In the genomic region with DNA sequence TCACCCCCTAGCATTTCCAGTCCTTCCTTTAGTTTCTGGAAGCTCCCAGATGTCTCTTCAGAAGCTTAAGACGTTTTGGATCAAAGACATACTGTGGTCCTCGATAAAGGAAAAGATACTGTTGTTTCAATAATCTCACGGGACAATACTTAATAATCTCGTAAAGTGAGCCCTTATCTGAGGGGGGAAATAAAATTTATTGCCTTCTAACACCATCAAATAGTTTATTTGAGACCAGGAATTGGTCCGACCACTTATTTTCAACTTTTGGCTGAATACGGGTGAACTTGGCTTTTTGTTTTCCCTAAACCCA, we compare ENCODE assay signal across 8 cellular contexts. TPM values are rescaled to one million over a fixed set of nuclear protein-coding genes. Genes with fewer than 3 reads are reported as not detected.
DNase-seq lines count a peak whose midpoint lies in the region; ATAC-seq and TF ChIP-seq lines count a peak whose summit lies in the region.

No MANE protein-coding gene starts in this region.

- H3K9me3 Mint-ChIP-seq in mesothelial cell of epicardium, result peaks cover 8% of the 10 kb centered on the region

- H3K4me1 ChIP-seq in heart left ventricle (peaks cover 0 to 20% (median 7%) of the 10 kb centered on the region in 12 donors), uterus (peaks cover 0 to 3% of the 10 kb centered on the region in 2 donors)

- H3K27ac ChIP-seq in heart left ventricle, result peak overlapping the region in 8 of 12 donors; percentile 63 to 84 (median 74)
- peak overlapping the region; percentile 90 for H3K27ac ChIP-seq in brain microvascular endothelial cell
- peak overlapping the region; percentile 87 to 89 for H3K27ac ChIP-seq in uterus

- peaks cover 28% of the 10 kb centered on the region for H3K4me1 Mint-ChIP-seq in mesothelial cell of epicardium

- peak overlapping the region; percentile 68 to 96 (median 84) for H3K4me3 ChIP-seq in heart left ventricle
- H3K4me3 ChIP-seq in brain microvascular endothelial cell (ENCODE audit: low read depth, low read length), result peak overlapping the region; percentile 97
- peak overlapping the region; percentile 94 for H3K4me3 ChIP-seq in uterus

- peak overlapping the region; percentile 100 for H3K4me3 Mint-ChIP-seq in mesothelial cell of epicardium

- intact Hi-C loops in heart left ventricle (cut with DNase I) (loop anchor here in 1 of 10 donors (5.0 kb wide), 1 partner anchor 64 kb away; a partner anchor contains a TSS), Right ventricle myocardium superior (cut with DNase I) (no loop called here), uterus (cut with DNase I; ENCODE audit: low total_unique reads) (no loop called here)

- H3K27me3 Mint-ChIP-seq in mesothelial cell of epicardium (ENCODE audit: low read depth), result no peaks in the 10 kb centered on the region

- TF ChIP-seq POLR2A in heart left ventricle (IDR thresholded peaks at IDR 0.05) (no peak), uterus (IDR thresholded peaks at IDR 0.05) (no peak)

- in situ Hi-C loops in brain microvascular endothelial cell (cut with HindIII; ENCODE audit: low pct_ligation_motif_present, low sequenced_read_pairs) (no loop called here), GM13976 (cut with MboI; ENCODE audit: low sequenced_read_pairs, unreplicated experiment) (no loop called here)

- H3K9me3 ChIP-seq in heart left ventricle, result no peaks in the 10 kb centered on the region
- H3K9me3 ChIP-seq in uterus, result no peaks in the 10 kb centered on the region

- TF ChIP-seq CTCF in heart left ventricle (IDR thresholded peaks at IDR 0.05) (no peak), brain microvascular endothelial cell (IDR thresholded peaks at IDR 0.05; ENCODE audit: low read depth, low read length, missing control alignments) (no peak), mesothelial cell of epicardium (IDR thresholded peaks at IDR 0.05; ENCODE audit: unreplicated experiment) (no peak), uterus (IDR thresholded peaks at IDR 0.05) (no peak), GM13976 (IDR thresholded peaks at IDR 0.05; ENCODE audit: borderline replicate concordance, control extremely low read depth, extremely low read depth, insufficient read depth, missing control alignments) (no peak)

- ATAC-seq in heart left ventricle, result no peak
- ATAC-seq in Right ventricle myocardium superior (ENCODE audit: poor library complexity), result no peak

- DNase-seq in heart left ventricle (no peak), Right ventricle myocardium superior (no peak), brain microvascular endothelial cell (no peak), mesothelial cell of epicardium (ENCODE audit: low spot score in 2 of 2, unreplicated experiment in 2 of 2) (no peak), uterus (no peak), GM13976 (ENCODE audit: low spot score) (no peak), T-helper 9 cell (no peak), D341Med (ENCODE audit: low spot score) (no peak)

- H3K36me3 Mint-ChIP-seq in mesothelial cell of epicardium, result peaks cover 5% of the 10 kb centered on the region

- H3K27ac Mint-ChIP-seq in mesothelial cell of epicardium, result peak overlapping the region; percentile 100

- H3K27me3 ChIP-seq in heart left ventricle, result no peaks in the 10 kb centered on the region
- no peaks in the 10 kb centered on the region for H3K27me3 ChIP-seq in brain microvascular endothelial cell (replicated peaks)
- no peaks in the 10 kb centered on the region for H3K27me3 ChIP-seq in uterus

- H3K36me3 ChIP-seq in heart left ventricle (peaks cover 0 to 4% (median 0%) of the 10 kb centered on the region in 9 donors), brain microvascular endothelial cell (replicated peaks) (no peaks in the 10 kb centered on the region), uterus (no peaks in the 10 kb centered on the region)

- WGBS in heart left ventricle, 4 donors, result 44 to 57% (median 52%) methylated on average over 6 of the region's 6 CpGs

RNA-seq across cellular contexts. Expression of a gene that starts 0.6 kb away (rescaled TPM):
- total RNA-seq in heart left ventricle, result 10 to 100 TPM in 1 of 9 donors, 1 to 10 TPM in 8; 2.8 to 10.2 (median 8.2) TPM
- polyA plus RNA-seq in heart left ventricle, result 1 to 10 TPM; 2.4 to 5.5 TPM
- total RNA-seq in Right ventricle myocardium superior, result 5.2 TPM
- 34.3 to 39.3 TPM (median 36.4 TPM) in 3 replicates for total RNA-seq in mesothelial cell of epicardium
- 10 to 100 TPM in 3 of 4 donors, 1 to 10 TPM in 1; 3.1 to 48.9 (median 17.5) TPM for total RNA-seq in uterus
